ENCODE assay signal across 1 cellular context in genomic region chr10:121531076-121531829, GRCh38.
TF ChIP-seq lines count a peak whose summit lies in the region.

No MANE protein-coding gene starts in this region.

TF ChIP-seq in HepG2, 621 proteins besides CTCF, POLR2A, EP300 and RAD21 (continued from another document and continues in another):
- TF ChIP-seq FLYWCH1 (CRISPR knock-in tag; IDR thresholded peaks at IDR 0.05) (no peak), SKIL (CRISPR knock-in tag; IDR thresholded peaks at IDR 0.05; ENCODE audit: borderline replicate concordance) (no peak; the same call in 1 of the 2 replicates), KLF12 (CRISPR knock-in tag; IDR thresholded peaks at IDR 0.05; ENCODE audit: borderline replicate concordance) (no peak), ZNF362 (CRISPR knock-in tag; IDR thresholded peaks at IDR 0.05; ENCODE audit: borderline replicate concordance) (no peak), MIXL1 (CRISPR knock-in tag; IDR thresholded peaks at IDR 0.05) (peak; percentile 55; the same call in 1 of the 2 replicates), SAFB2 (CRISPR knock-in tag; IDR thresholded peaks at IDR 0.05; ENCODE audit: borderline replicate concordance, low read depth) (no peak), TCF7 (IDR thresholded peaks at IDR 0.05; ENCODE audit: low read depth) (0 out of 2 replicates have a peak, but pooled peaks have one; percentile 31), HHEX (CRISPR knock-in tag; IDR thresholded peaks at IDR 0.05) (no peak), IRX3 (CRISPR knock-in tag; IDR thresholded peaks at IDR 0.05; ENCODE audit: borderline replicate concordance, low read depth) (no peak), NFE2L1 (CRISPR knock-in tag; IDR thresholded peaks at IDR 0.05; ENCODE audit: borderline replicate concordance) (no peak), CHCHD3 (CRISPR knock-in tag; IDR thresholded peaks at IDR 0.05) (no peak), ZNF713 (CRISPR knock-in tag; IDR thresholded peaks at IDR 0.05) (no peak), HNRNPH1 (optimal IDR thresholded peaks at IDR 0.05; ENCODE audit: low read depth, low read length) (peak; percentile 63), ZMAT3 (CRISPR knock-in tag; conservative IDR thresholded peaks at IDR 0.05) (no peak), U2AF1 (optimal IDR thresholded peaks at IDR 0.05; ENCODE audit: low read depth, low read length) (no peak), REPIN1 (CRISPR knock-in tag; IDR thresholded peaks at IDR 0.05; ENCODE audit: borderline replicate concordance, low read depth) (peak; percentile 54; the same call in 1 of the 2 replicates), WIZ (CRISPR knock-in tag; IDR thresholded peaks at IDR 0.05) (no peak), ZBTB46 (CRISPR knock-in tag; IDR thresholded peaks at IDR 0.05; ENCODE audit: borderline replicate concordance) (no peak), HNRNPL (IDR thresholded peaks at IDR 0.05; ENCODE audit: low read depth, low read length) (peak; percentile 94), KAT2B (IDR thresholded peaks at IDR 0.05; ENCODE audit: borderline replicate concordance, low read depth, low read length) (peak; percentile 77), ZBTB4 (CRISPR knock-in tag; IDR thresholded peaks at IDR 0.05; ENCODE audit: borderline replicate concordance) (0 out of 2 replicates have a peak, but pooled peaks have one; percentile 23), MTERF4 (CRISPR knock-in tag; IDR thresholded peaks at IDR 0.05) (no peak), BCL6 (CRISPR knock-in tag; IDR thresholded peaks at IDR 0.05) (peak; percentile 49), ZNF225 (CRISPR knock-in tag; IDR thresholded peaks at IDR 0.05) (no peak), MAFG (CRISPR knock-in tag; IDR thresholded peaks at IDR 0.05) (0 out of 2 replicates have a peak, but pooled peaks have one; percentile 46), ZNF772 (CRISPR knock-in tag; IDR thresholded peaks at IDR 0.05) (no peak), NFKB2 (CRISPR knock-in tag; IDR thresholded peaks at IDR 0.05; ENCODE audit: borderline replicate concordance) (no peak), ISL2 (CRISPR knock-in tag; IDR thresholded peaks at IDR 0.05) (peak; percentile 48; the same call in 1 of the 2 replicates), HNF4A (CRISPR knock-in tag; IDR thresholded peaks at IDR 0.05) (peak; percentile 66), LCORL (IDR thresholded peaks at IDR 0.05) (no peak), LCORL (CRISPR knock-in tag; IDR thresholded peaks at IDR 0.05) (peak; percentile 32; the same call in 1 of the 2 replicates), ZNF224 (CRISPR knock-in tag; IDR thresholded peaks at IDR 0.05) (no peak), ZNF878 (CRISPR knock-in tag; IDR thresholded peaks at IDR 0.05) (no peak), IRF1 (CRISPR knock-in tag; IDR thresholded peaks at IDR 0.05; ENCODE audit: low read depth) (no peak), ZBTB20 (CRISPR knock-in tag; IDR thresholded peaks at IDR 0.05; ENCODE audit: borderline replicate concordance, low read depth) (no peak), CHD4 (IDR thresholded peaks at IDR 0.05; ENCODE audit: borderline replicate concordance, low read length) (peak; percentile 92; the same call in 1 of the 2 replicates), ZNF430 (CRISPR knock-in tag; IDR thresholded peaks at IDR 0.05) (no peak), MAFK (conservative IDR thresholded peaks at IDR 0.05 in 1 of 2, IDR thresholded peaks at IDR 0.05 in 1 of 2; ENCODE audit: low read length in 2 of 2) (peak; percentile 65 to 73), SP1 (IDR thresholded peaks at IDR 0.05) (no peak), SP1 (CRISPR knock-in tag; IDR thresholded peaks at IDR 0.05) (no peak), ZNF33B (CRISPR knock-in tag; IDR thresholded peaks at IDR 0.05) (no peak), ZNF331 (CRISPR knock-in tag; IDR thresholded peaks at IDR 0.05) (peak; percentile 55; the same call in 1 of the 2 replicates), ZBTB42 (CRISPR knock-in tag; IDR thresholded peaks at IDR 0.05) (no peak), HIC2 (CRISPR knock-in tag; IDR thresholded peaks at IDR 0.05; ENCODE audit: low read depth) (peak; percentile 81; the same call in 1 of the 2 replicates), ADNP (CRISPR knock-in tag; IDR thresholded peaks at IDR 0.05) (no peak), ZNF674 (CRISPR knock-in tag; IDR thresholded peaks at IDR 0.05; ENCODE audit: low read depth) (no peak), ZHX1 (CRISPR knock-in tag; IDR thresholded peaks at IDR 0.05; ENCODE audit: low read depth) (peak; percentile 62; the same call in 1 of the 2 replicates), ATF4 (CRISPR knock-in tag; IDR thresholded peaks at IDR 0.05) (no peak), SOX13 (IDR thresholded peaks at IDR 0.05) (peak; percentile 22; the same call in 1 of the 2 replicates), SOX13 (CRISPR knock-in tag; conservative IDR thresholded peaks at IDR 0.05 in 1 of 2, IDR thresholded peaks at IDR 0.05 in 1 of 2) (peak in 1 of 2 experiments; percentile 55; a peak in 1 of 4 replicates), MAFF (IDR thresholded peaks at IDR 0.05; ENCODE audit: low read depth, low read length) (peak; percentile 64), ZNF530 (CRISPR knock-in tag; IDR thresholded peaks at IDR 0.05; ENCODE audit: low read depth) (no peak), ZNF776 (CRISPR knock-in tag; IDR thresholded peaks at IDR 0.05) (no peak), HDAC2 (CRISPR knock-in tag; IDR thresholded peaks at IDR 0.05) (peak; percentile 68), SALL1 (CRISPR knock-in tag; IDR thresholded peaks at IDR 0.05) (peak; percentile 35), ZNF75D (CRISPR knock-in tag; IDR thresholded peaks at IDR 0.05; ENCODE audit: borderline replicate concordance) (no peak), MXI1 (IDR thresholded peaks at IDR 0.05; ENCODE audit: borderline replicate concordance, low read depth, low read length) (peak; percentile 15; the same call in 1 of the 3 replicates)
